ENCODE assay signal across 8 cellular contexts in the genomic region with DNA sequence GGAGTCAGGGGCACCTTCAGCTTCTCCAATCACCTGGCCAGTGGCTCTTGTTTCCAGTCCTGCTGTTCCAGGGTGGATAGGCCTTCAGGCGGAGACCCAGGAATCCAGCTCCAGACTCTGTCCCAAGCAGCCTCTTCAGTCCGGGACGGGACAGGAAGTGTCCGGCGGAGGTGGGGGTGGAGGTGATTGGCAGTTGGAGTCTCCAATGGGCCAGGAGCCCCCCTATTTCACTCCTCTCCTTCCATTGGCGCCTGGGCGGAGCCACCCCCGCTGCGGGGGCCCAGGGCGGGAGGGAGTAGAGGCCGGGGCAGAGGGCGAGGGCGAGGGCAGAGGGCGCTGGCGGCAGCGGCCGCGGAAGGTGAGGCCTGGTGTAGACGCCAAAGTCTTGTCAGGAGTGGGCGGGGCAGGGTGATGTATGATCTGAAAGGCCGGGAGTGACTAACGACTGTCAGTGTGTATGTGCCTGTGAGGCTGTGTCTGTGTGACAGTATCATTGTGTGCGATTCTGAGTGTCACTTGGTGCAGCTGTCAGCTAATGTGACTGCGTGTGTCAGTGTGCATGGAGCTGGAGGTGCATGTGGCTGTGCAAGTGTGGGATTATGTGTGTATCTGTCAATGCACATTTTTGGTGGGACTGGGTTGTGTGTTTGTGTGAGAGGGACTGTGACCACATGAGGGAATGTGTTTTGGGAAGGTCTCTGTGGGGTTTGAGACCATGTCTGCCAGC.
A peak's percentile ranks its signal among the peaks of the same experiment; 100 is the strongest.
DNase-seq lines count a peak whose midpoint lies in the region; ATAC-seq and TF ChIP-seq lines count a peak whose summit lies in the region.

TSS of gene IL11RA (plus strand) at position 310 of the 727 bp plus-strand sequence. CDS start 3,033 bp downstream, outside the sequence.

- DNase-seq in CD1c-positive myeloid dendritic cell (ENCODE audit: extremely low spot score) (peak; percentile 60), HUDEP-2 (lab: John Stamatoyannopoulos, UW; ENCODE audit: unreplicated experiment in 76 of 76) (peak in 72 of 76 experiments; percentile 48 to 97 (median 82)), dedifferentiated amniotic fluid mesenchymal stem cell (ENCODE audit: extremely low spot score) (peak; percentile 58), NCI-H2081 treated with DMSO at 0.1 percent for 48 hours (lab: John Stamatoyannopoulos, UW) (no peak)
- DNase-seq in stimulated activated CD4-positive, alpha-beta T cell treated with anti-CD3 and anti-CD28 coated beads, Interleukin-12 subunit alpha, Interleukin-12 subunit beta, amount 100 ng/mL, for 4 hours = peak; percentile 51

- no peak for TF ChIP-seq CTCF in WI38 (IDR thresholded peaks at IDR 0.05; ENCODE audit: low read depth, low read length)

- H3K27me3 ChIP-seq in layer of hippocampus (ENCODE audit: control insufficient read depth, insufficient read depth, low read length) = no peaks in the 10 kb centered on the region

- H3K27ac ChIP-seq in layer of hippocampus (ENCODE audit: low read depth, low read length) = peak within 1 kb of the TSS; percentile 69

- ATAC-seq in GM19397 (IDR thresholded peaks at IDR 0.05; ENCODE audit: unreplicated experiment) = no peak

- peak within 1 kb of the TSS; percentile 63 for H3K4me3 ChIP-seq in WI38 (ENCODE audit: low read depth, low read length)
